Comparison of ENCODE assay signal across 8 cellular contexts in the genomic region with DNA sequence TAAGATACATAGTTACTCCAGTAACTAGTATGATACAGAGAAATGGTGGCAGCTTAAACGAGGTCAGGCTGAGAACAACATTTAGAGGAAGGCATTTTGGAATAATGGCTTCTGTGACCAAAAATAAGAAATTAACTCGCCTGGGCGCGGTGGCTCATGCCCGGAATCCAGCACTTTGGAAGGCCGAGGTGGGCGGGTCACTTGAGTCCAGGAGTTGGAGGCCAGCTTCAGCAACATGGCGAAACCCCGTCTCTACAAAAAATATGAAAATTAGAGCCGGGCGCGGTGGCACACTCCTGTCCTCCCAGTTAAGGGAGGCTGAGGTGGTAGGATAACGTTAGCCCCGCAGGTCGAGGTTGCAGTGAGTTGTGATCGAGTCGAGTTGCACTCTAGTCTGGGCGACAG. TPM values are rescaled to one million over a fixed set of nuclear protein-coding genes. Genes with fewer than 3 reads are reported as not detected.
DNase-seq lines count a peak whose midpoint lies in the region; ATAC-seq and TF ChIP-seq lines count a peak whose summit lies in the region.
"Had no signal": no experiment of that assay in that cellular context is flagged by ENCODE, and none has a peak within 500 bp of the region (broad histone marks: within the 10 kb centered on the region; RNA-seq: fewer than 3 reads in every experiment).

No MANE protein-coding gene starts in this region.

- no TSS peak for BruUV-seq in HCT116 (replicated peaks; lab: Mats Ljungman, UMichigan)

- no peaks in the 10 kb centered on the region for H3K9me3 Mint-ChIP-seq in stimulated activated effector memory CD8-positive, alpha-beta T cell treated with anti-CD3 and anti-CD28 coated beads, Interleukin-12 subunit alpha, Interleukin-12 subunit beta, amount 100 ng/mL, for 72 hours

- 88 to 91% methylated on average over 9 to 18 of the region's 18 CpGs for WGBS in gastroesophageal sphincter (ENCODE audit: low coverage in 1 of 2), 2 donors

- CTCF ChIA-PET in HCT116 (lab: Charles Lee): no interaction called here

- H4K20me1 ChIP-seq in HCT116 (ENCODE audit: insufficient read depth): no peaks in the 10 kb centered on the region

- peaks cover 8 to 20% of the 10 kb centered on the region in 2 experiments; a peak in 2 of 4 replicates for H3K4me1 ChIP-seq in HCT116 (ENCODE audit: control insufficient read depth in 1 of 2, insufficient read depth in 2 of 2, low read length in 2 of 2)
- peaks cover 0 to 56% (median 14%) of the 10 kb centered on the region in 3 donors for H3K4me1 ChIP-seq in gastroesophageal sphincter

- no peak overlapping the region for H2AFZ ChIP-seq in HCT116 (ENCODE audit: low read depth, low read length, poor library complexity, severe bottlenecking)

- H3K79me2 ChIP-seq in HCT116 (ENCODE audit: insufficient read depth, low read length): peaks cover 57% of the 10 kb centered on the region

- peak overlapping the region in 1 of 2 experiments; percentile 64; a peak in 1 of 4 replicates for H3K4me3 ChIP-seq in HCT116 (replicated peaks in 1 of 2; ENCODE audit: low read depth in 1 of 2, low read length in 2 of 2)
- H3K4me3 ChIP-seq in WERI-Rb-1 (ENCODE audit: low read depth, low read length): peak overlapping the region; percentile 68; the same call in 1 of the 2 replicates
- H3K4me3 ChIP-seq in gastroesophageal sphincter: no peak overlapping the region

- H3K9me3 ChIP-seq in HCT116 (ENCODE audit: control insufficient read depth in 1 of 2, insufficient read depth in 1 of 2, low read depth in 1 of 2, low read length in 2 of 2) (no peaks in the 10 kb centered on the region), WERI-Rb-1 (ENCODE audit: severe bottlenecking) (no peaks in the 10 kb centered on the region), gastroesophageal sphincter (no peaks in the 10 kb centered on the region)

- H3K27me3 ChIP-seq in HCT116 (ENCODE audit: insufficient read depth, low read length) (no peaks in the 10 kb centered on the region), WERI-Rb-1 (ENCODE audit: insufficient read depth, low read depth, severe bottlenecking) (no peaks in the 10 kb centered on the region), gastroesophageal sphincter (peaks cover under 1% of the 10 kb centered on the region)

- peaks cover 48% of the 10 kb centered on the region for H3K36me3 Mint-ChIP-seq in stimulated activated effector memory CD8-positive, alpha-beta T cell treated with anti-CD3 and anti-CD28 coated beads, Interleukin-12 subunit alpha, Interleukin-12 subunit beta, amount 100 ng/mL, for 72 hours

- TF ChIP-seq RAD21 in HCT116 (IDR thresholded peaks at IDR 0.05; ENCODE audit: low read depth): no peak

- peak overlapping the region; percentile 79 for H3K4me2 ChIP-seq in HCT116 (ENCODE audit: low read length)

- TF ChIP-seq CTCF in HCT116 (IDR thresholded peaks at IDR 0.05 in 2 of 3, conservative IDR thresholded peaks at IDR 0.05 in 1 of 3; ENCODE audit: borderline replicate concordance in 1 of 3, insufficient read depth in 1 of 3, low read depth in 2 of 3, low read length in 2 of 3) (no peak), WERI-Rb-1 (IDR thresholded peaks at IDR 0.05; ENCODE audit: low read depth, low read length) (no peak), gastroesophageal sphincter (IDR thresholded peaks at IDR 0.05) (no peak)

- peaks cover 55% of the 10 kb centered on the region for H3K4me1 Mint-ChIP-seq in stimulated activated effector memory CD8-positive, alpha-beta T cell treated with anti-CD3 and anti-CD28 coated beads, Interleukin-12 subunit alpha, Interleukin-12 subunit beta, amount 100 ng/mL, for 72 hours

- DNase-seq in HCT116 (ENCODE audit: low read depth, low spot score) (no peak), WERI-Rb-1 (no peak), AG08395 (ENCODE audit: low spot score) (no peak)
- DNase-seq in stimulated activated effector memory CD8-positive, alpha-beta T cell treated with anti-CD3 and anti-CD28 coated beads, Interleukin-12 subunit alpha, Interleukin-12 subunit beta, amount 100 ng/mL, for 72 hours (ENCODE audit: low spot score in 2 of 2): no peak
- DNase-seq: left ventricle myocardium superior had no signal

- ATAC-seq in HCT116 (no peak), gastroesophageal sphincter (no peak), HG03442 (IDR thresholded peaks at IDR 0.05; ENCODE audit: unreplicated experiment) (no peak), GM21825 (IDR thresholded peaks at IDR 0.05; ENCODE audit: unreplicated experiment) (no peak)
- no peak for ATAC-seq in stimulated activated effector memory CD8-positive, alpha-beta T cell treated with anti-CD3 and anti-CD28 coated beads, Interleukin-12 subunit alpha, Interleukin-12 subunit beta, amount 100 ng/mL, for 72 hours

- peak overlapping the region; percentile 95 for H3K27ac Mint-ChIP-seq in stimulated activated effector memory CD8-positive, alpha-beta T cell treated with anti-CD3 and anti-CD28 coated beads, Interleukin-12 subunit alpha, Interleukin-12 subunit beta, amount 100 ng/mL, for 72 hours

- no peak for TF ChIP-seq POLR2A in HCT116 (IDR thresholded peaks at IDR 0.05; ENCODE audit: borderline replicate concordance, extremely low read depth, insufficient read depth, insufficient read length)
- no peak for TF ChIP-seq POLR2A in gastroesophageal sphincter (IDR thresholded peaks at IDR 0.05)

- intact Hi-C loops in HCT116 (cut with micrococcal nuclease): loop anchor here (5.0 kb wide), 1 partner anchor 173 kb away; no protein-coding TSS in a partner anchor

- H3K4me3 Mint-ChIP-seq in stimulated activated effector memory CD8-positive, alpha-beta T cell treated with anti-CD3 and anti-CD28 coated beads, Interleukin-12 subunit alpha, Interleukin-12 subunit beta, amount 100 ng/mL, for 72 hours: peak overlapping the region; percentile 78

- H3K27ac ChIP-seq in HCT116 (ENCODE audit: low read depth, low read length): no peak overlapping the region
- no peak overlapping the region; the same call in 1 of the 2 replicates for H3K27ac ChIP-seq in WERI-Rb-1
- H3K27ac ChIP-seq in gastroesophageal sphincter: peak overlapping the region in 3 of 4 donors; percentile 89 to 93 (median 90)

- POLR2A ChIA-PET in HCT116 (lab: Charles Lee): no interaction called here

- TF ChIP-seq EP300 in gastroesophageal sphincter (IDR thresholded peaks at IDR 0.05): no peak

- H3K36me3 ChIP-seq in HCT116 (ENCODE audit: control insufficient read depth in 1 of 2, insufficient read depth in 2 of 2, low read length in 2 of 2) (no peaks in the 10 kb centered on the region), WERI-Rb-1 (peaks cover 12% of the 10 kb centered on the region), gastroesophageal sphincter (no peaks in the 10 kb centered on the region)

- no peaks in the 10 kb centered on the region for H3K9me2 ChIP-seq in HCT116 (ENCODE audit: insufficient read depth)

- RAD21 ChIA-PET in HCT116 (lab: Charles Lee; ENCODE audit: low non-redundant PET in 1 of 2, low total read pairs in 2 of 2, uncharacterized antibody in 2 of 2, unreplicated experiment in 2 of 2): no interaction called here

- no peak overlapping the region for H3K9ac ChIP-seq in HCT116 (ENCODE audit: low read length)

TF ChIP-seq in HCT116, 20 proteins besides CTCF, POLR2A, EP300 and RAD21:
- TF ChIP-seq YY1 (IDR thresholded peaks at IDR 0.05; ENCODE audit: extremely low read depth, insufficient replicate concordance, low read depth, low read length): no peak
- no peak for TF ChIP-seq ZNF274 (IDR thresholded peaks at IDR 0.05; ENCODE audit: low read depth, low read length)
- no peak for TF ChIP-seq SIN3A (IDR thresholded peaks at IDR 0.05; ENCODE audit: low read depth)
- TF ChIP-seq, protein P1, sequence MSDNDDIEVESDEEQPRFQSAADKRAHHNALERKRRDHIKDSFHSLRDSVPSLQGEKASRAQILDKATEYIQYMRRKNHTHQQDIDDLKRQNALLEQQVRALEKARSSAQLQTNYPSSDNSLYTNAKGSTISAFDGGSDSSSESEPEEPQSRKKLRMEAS (IDR thresholded peaks at IDR 0.05): no peak
- TF ChIP-seq EGR1 (IDR thresholded peaks at IDR 0.05; ENCODE audit: low read depth): no peak
- TF ChIP-seq EZH2 (IDR thresholded peaks at IDR 0.05): no peak
- no peak for TF ChIP-seq ZFX (IDR thresholded peaks at IDR 0.05)
- TF ChIP-seq, protein P2, sequence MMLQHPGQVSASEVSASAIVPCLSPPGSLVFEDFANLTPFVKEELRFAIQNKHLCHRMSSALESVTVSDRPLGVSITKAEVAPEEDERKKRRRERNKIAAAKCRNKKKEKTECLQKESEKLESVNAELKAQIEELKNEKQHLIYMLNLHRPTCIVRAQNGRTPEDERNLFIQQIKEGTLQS (IDR thresholded peaks at IDR 0.05): no peak
- no peak for TF ChIP-seq CEBPB (IDR thresholded peaks at IDR 0.05; ENCODE audit: low read depth)

RNA-seq across cellular contexts. Expression of a gene that starts 1.8 kb away (rescaled TPM):
- total RNA-seq in HCT116 (2021; ENCODE audit: unreplicated experiment): 37.0 TPM
- polyA plus RNA-seq in HCT116 (2012): 24.4 and 26.4 TPM in 2 replicates
- 10 to 100 TPM; 47.9 to 81.3 (median 52.7) TPM for total RNA-seq in gastroesophageal sphincter

Comparison
In these comparisons a context has a peak if more than half of its experiments do, and no peak if none do; other contexts are left out.
1. H3K27ac ChIP-seq: peak in gastroesophageal sphincter (3 of 4); none in HCT116 (single experiment) and WERI-Rb-1 (single experiment).